ENCODE assay signal across 1 cellular context in the genomic region with DNA sequence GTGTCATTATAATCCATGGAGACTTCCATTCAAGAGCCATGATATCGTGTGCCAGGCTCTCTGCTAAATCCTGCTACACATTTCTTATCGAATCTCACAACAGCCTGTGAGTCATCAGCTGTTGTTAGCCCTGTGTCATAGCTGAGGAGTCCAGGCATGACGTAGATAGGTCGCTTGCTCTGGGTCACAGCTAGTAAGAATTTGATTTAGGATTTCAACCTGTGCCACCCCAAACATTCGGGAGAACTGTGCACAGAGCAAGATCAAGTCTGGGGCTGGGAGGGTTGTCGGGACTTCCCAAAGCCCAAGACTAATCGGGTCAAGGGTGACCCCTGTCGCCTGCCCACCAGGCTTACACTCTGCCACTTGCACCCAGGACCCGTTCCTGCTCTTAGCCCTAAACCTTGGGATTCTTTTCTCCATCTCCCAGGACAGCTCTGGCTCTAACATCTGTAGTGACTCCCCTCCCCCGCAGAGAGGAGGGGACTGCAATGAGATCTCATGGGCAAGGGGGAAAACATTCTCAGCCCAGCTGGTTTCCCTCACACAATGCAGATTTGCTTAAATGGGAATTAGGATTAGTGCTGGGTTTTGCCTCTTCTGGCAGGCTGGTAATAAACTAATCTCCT.
A peak's percentile ranks its signal among the peaks of the same experiment; 100 is the strongest.
TF ChIP-seq lines count a peak whose summit lies in the region.

No MANE protein-coding gene starts in this region.

TF ChIP-seq in HEK293, 187 proteins besides CTCF, POLR2A, EP300 and RAD21 (continued from another document):
- TF ChIP-seq, protein P1, sequence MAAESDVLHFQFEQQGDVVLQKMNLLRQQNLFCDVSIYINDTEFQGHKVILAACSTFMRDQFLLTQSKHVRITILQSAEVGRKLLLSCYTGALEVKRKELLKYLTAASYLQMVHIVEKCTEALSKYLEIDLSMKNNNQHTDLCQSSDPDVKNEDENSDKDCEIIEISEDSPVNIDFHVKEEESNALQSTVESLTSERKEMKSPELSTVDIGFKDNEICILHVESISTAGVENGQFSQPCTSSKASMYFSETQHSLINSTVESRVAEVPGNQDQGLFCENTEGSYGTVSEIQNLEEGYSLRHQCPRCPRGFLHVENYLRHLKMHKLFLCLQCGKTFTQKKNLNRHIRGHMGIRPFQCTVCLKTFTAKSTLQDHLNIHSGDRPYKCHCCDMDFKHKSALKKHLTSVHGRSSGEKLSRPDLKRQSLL (tag by site-specific recombination; IDR thresholded peaks at IDR 0.05): peak; percentile 37; the same call in 1 of the 2 replicates
- no peak for TF ChIP-seq BCL11A (tag by site-specific recombination; IDR thresholded peaks at IDR 0.05; ENCODE audit: low read depth)
- TF ChIP-seq, protein P2, sequence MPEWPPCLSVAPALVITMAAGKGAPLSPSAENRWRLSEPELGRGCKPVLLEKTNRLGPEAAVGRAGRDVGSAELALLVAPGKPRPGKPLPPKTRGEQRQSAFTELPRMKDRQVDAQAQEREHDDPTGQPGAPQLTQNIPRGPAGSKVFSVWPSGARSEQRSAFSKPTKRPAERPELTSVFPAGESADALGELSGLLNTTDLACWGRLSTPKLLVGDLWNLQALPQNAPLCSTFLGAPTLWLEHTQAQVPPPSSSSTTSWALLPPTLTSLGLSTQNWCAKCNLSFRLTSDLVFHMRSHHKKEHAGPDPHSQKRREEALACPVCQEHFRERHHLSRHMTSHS (tag by site-specific recombination; IDR thresholded peaks at IDR 0.05): no peak
- TF ChIP-seq, protein P3, sequence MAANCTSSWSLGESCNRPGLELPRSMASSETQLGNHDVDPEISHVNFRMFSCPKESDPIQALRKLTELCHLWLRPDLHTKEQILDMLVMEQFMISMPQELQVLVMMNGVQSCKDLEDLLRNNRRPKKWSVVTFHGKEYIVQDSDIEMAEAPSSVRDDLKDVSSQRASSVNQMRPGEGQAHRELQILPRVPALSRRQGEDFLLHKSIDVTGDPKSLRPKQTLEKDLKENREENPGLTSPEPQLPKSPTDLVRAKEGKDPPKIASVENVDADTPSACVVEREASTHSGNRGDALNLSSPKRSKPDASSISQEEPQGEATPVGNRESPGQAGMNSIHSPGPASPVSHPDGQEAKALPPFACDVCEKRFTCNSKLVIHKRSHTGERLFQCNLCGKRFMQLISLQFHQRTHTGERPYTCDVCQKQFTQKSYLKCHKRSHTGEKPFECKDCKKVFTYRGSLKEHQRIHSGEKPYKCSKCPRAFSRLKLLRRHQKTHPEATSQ (tag by site-specific recombination; IDR thresholded peaks at IDR 0.05): no peak
- TF ChIP-seq ZNF37A (tag by site-specific recombination; IDR thresholded peaks at IDR 0.05): no peak
- TF ChIP-seq ZNF366 (tag by site-specific recombination; conservative IDR thresholded peaks at IDR 0.05): no peak
- no peak for TF ChIP-seq ZNF658 (tag by site-specific recombination; IDR thresholded peaks at IDR 0.05)
- TF ChIP-seq ZNF555 (tag by site-specific recombination; conservative IDR thresholded peaks at IDR 0.05): no peak
- TF ChIP-seq ZNF184 (tag by site-specific recombination; IDR thresholded peaks at IDR 0.05): no peak
- TF ChIP-seq ZNF433 (tag by site-specific recombination; IDR thresholded peaks at IDR 0.05; ENCODE audit: low read depth): no peak
- no peak for TF ChIP-seq ZNF221 (tag by site-specific recombination; IDR thresholded peaks at IDR 0.05; ENCODE audit: borderline replicate concordance)
- TF ChIP-seq, protein P4, sequence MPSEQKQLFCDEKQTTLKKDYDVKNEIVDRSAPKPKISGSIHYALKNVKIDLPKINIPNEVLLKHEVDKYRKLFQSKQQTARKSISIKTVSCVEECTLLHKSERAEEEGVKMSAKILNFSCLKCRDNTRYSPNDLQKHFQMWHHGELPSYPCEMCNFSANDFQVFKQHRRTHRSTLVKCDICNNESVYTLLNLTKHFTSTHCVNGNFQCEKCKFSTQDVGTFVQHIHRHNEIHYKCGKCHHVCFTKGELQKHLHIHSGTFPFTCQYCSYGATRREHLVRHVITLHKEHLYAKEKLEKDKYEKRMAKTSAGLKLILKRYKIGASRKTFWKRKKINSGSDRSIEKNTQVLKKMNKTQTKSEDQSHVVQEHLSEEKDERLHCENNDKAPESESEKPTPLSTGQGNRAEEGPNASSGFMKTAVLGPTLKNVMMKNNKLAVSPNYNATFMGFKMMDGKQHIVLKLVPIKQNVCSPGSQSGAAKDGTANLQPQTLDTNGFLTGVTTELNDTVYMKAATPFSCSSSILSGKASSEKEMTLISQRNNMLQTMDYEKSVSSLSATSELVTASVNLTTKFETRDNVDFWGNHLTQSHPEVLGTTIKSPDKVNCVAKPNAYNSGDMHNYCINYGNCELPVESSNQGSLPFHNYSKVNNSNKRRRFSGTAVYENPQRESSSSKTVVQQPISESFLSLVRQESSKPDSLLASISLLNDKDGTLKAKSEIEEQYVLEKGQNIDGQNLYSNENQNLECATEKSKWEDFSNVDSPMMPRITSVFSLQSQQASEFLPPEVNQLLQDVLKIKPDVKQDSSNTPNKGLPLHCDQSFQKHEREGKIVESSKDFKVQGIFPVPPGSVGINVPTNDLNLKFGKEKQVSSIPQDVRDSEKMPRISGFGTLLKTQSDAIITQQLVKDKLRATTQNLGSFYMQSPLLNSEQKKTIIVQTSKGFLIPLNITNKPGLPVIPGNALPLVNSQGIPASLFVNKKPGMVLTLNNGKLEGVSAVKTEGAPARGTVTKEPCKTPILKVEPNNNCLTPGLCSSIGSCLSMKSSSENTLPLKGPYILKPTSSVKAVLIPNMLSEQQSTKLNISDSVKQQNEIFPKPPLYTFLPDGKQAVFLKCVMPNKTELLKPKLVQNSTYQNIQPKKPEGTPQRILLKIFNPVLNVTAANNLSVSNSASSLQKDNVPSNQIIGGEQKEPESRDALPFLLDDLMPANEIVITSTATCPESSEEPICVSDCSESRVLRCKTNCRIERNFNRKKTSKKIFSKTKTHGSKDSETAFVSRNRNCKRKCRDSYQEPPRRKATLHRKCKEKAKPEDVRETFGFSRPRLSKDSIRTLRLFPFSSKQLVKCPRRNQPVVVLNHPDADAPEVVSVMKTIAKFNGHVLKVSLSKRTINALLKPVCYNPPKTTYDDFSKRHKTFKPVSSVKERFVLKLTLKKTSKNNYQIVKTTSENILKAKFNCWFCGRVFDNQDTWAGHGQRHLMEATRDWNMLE (tag by site-specific recombination; conservative IDR thresholded peaks at IDR 0.05; ENCODE audit: low read depth): no peak
- TF ChIP-seq ZNF391 (tag by site-specific recombination; IDR thresholded peaks at IDR 0.05; ENCODE audit: borderline replicate concordance, low read depth): no peak
- no peak for TF ChIP-seq ZNF664 (tag by site-specific recombination; IDR thresholded peaks at IDR 0.05)
- TF ChIP-seq, protein P5, sequence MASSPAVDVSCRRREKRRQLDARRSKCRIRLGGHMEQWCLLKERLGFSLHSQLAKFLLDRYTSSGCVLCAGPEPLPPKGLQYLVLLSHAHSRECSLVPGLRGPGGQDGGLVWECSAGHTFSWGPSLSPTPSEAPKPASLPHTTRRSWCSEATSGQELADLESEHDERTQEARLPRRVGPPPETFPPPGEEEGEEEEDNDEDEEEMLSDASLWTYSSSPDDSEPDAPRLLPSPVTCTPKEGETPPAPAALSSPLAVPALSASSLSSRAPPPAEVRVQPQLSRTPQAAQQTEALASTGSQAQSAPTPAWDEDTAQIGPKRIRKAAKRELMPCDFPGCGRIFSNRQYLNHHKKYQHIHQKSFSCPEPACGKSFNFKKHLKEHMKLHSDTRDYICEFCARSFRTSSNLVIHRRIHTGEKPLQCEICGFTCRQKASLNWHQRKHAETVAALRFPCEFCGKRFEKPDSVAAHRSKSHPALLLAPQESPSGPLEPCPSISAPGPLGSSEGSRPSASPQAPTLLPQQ (tag by site-specific recombination; IDR thresholded peaks at IDR 0.05): no peak
- TF ChIP-seq ZNF670 (tag by site-specific recombination; IDR thresholded peaks at IDR 0.05; ENCODE audit: low read depth): no peak
- TF ChIP-seq SCRT2 (tag by site-specific recombination; IDR thresholded peaks at IDR 0.05): peak; percentile 76; the same call in 1 of the 2 replicates
- TF ChIP-seq ZEB2 (tag by site-specific recombination; IDR thresholded peaks at IDR 0.05): peak; percentile 55; the same call in 1 of the 2 replicates
- no peak for TF ChIP-seq ZNF777 (tag by site-specific recombination; IDR thresholded peaks at IDR 0.05; ENCODE audit: borderline replicate concordance)
- TF ChIP-seq ZNF223 (tag by site-specific recombination; IDR thresholded peaks at IDR 0.05): no peak
- TF ChIP-seq, protein P6, sequence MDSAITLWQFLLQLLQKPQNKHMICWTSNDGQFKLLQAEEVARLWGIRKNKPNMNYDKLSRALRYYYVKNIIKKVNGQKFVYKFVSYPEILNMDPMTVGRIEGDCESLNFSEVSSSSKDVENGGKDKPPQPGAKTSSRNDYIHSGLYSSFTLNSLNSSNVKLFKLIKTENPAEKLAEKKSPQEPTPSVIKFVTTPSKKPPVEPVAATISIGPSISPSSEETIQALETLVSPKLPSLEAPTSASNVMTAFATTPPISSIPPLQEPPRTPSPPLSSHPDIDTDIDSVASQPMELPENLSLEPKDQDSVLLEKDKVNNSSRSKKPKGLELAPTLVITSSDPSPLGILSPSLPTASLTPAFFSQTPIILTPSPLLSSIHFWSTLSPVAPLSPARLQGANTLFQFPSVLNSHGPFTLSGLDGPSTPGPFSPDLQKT (IDR thresholded peaks at IDR 0.05; ENCODE audit: borderline replicate concordance, low read depth, low read length): no peak
- TF ChIP-seq ZNF571 (tag by site-specific recombination; IDR thresholded peaks at IDR 0.05): no peak
- no peak for TF ChIP-seq ZNF16 (tag by site-specific recombination; IDR thresholded peaks at IDR 0.05; ENCODE audit: low read depth)
- no peak for TF ChIP-seq ZNF404 (tag by site-specific recombination; IDR thresholded peaks at IDR 0.05)
- no peak for TF ChIP-seq ZNF830 (tag by site-specific recombination; IDR thresholded peaks at IDR 0.05; ENCODE audit: low read depth)
- no peak for TF ChIP-seq SCRT1 (tag by site-specific recombination; IDR thresholded peaks at IDR 0.05; ENCODE audit: borderline replicate concordance)
- no peak for TF ChIP-seq ZNF138 (tag by site-specific recombination; IDR thresholded peaks at IDR 0.05; ENCODE audit: borderline replicate concordance)
- TF ChIP-seq TCF7L2 (IDR thresholded peaks at IDR 0.05; ENCODE audit: borderline replicate concordance, low read depth, low read length): no peak
- TF ChIP-seq ZNF624 (tag by site-specific recombination; IDR thresholded peaks at IDR 0.05): no peak
- TF ChIP-seq ZNF785 (tag by site-specific recombination; IDR thresholded peaks at IDR 0.05): no peak
- TF ChIP-seq, protein P7, sequence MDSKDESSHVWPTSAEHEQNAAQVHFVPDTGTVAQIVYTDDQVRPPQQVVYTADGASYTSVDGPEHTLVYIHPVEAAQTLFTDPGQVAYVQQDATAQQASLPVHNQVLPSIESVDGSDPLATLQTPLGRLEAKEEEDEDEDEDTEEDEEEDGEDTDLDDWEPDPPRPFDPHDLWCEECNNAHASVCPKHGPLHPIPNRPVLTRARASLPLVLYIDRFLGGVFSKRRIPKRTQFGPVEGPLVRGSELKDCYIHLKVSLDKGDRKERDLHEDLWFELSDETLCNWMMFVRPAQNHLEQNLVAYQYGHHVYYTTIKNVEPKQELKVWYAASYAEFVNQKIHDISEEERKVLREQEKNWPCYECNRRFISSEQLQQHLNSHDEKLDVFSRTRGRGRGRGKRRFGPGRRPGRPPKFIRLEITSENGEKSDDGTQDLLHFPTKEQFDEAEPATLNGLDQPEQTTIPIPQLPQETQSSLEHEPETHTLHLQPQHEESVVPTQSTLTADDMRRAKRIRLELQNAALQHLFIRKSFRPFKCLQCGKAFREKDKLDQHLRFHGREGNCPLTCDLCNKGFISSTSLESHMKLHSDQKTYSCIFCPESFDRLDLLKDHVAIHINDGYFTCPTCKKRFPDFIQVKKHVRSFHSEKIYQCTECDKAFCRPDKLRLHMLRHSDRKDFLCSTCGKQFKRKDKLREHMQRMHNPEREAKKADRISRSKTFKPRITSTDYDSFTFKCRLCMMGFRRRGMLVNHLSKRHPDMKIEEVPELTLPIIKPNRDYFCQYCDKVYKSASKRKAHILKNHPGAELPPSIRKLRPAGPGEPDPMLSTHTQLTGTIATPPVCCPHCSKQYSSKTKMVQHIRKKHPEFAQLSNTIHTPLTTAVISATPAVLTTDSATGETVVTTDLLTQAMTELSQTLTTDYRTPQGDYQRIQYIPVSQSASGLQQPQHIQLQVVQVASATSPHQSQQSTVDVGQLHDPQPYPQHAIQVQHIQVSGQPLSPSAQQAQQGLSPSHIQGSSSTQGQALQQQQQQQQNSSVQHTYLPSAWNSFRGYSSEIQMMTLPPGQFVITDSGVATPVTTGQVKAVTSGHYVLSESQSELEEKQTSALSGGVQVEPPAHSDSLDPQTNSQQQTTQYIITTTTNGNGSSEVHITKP (tag by site-specific recombination; IDR thresholded peaks at IDR 0.05): no peak
- peak; percentile 95 for TF ChIP-seq ZNF629 (tag by site-specific recombination; IDR thresholded peaks at IDR 0.05)
- TF ChIP-seq KLF1 (tag by site-specific recombination; IDR thresholded peaks at IDR 0.05): no peak
- TF ChIP-seq ZNF544 (tag by site-specific recombination; IDR thresholded peaks at IDR 0.05): no peak
- TF ChIP-seq ZNF791 (tag by site-specific recombination; IDR thresholded peaks at IDR 0.05): no peak
- no peak for TF ChIP-seq ZBTB48 (tag by site-specific recombination; IDR thresholded peaks at IDR 0.05)
- 0 out of 2 replicates have a peak, but pooled peaks have one; percentile 44 for TF ChIP-seq ZBTB17 (tag by site-specific recombination; IDR thresholded peaks at IDR 0.05)
- peak; percentile 35; the same call in 1 of the 2 replicates for TF ChIP-seq TRIM28 (IDR thresholded peaks at IDR 0.05; ENCODE audit: borderline replicate concordance, low read length)
- TF ChIP-seq ZNF423 (tag by site-specific recombination; IDR thresholded peaks at IDR 0.05): no peak
- peak; percentile 91 for TF ChIP-seq ZBTB21 (tag by site-specific recombination; IDR thresholded peaks at IDR 0.05)
- TF ChIP-seq OVOL3 (tag by site-specific recombination; IDR thresholded peaks at IDR 0.05): no peak
- no peak for TF ChIP-seq ZNF792 (tag by site-specific recombination; IDR thresholded peaks at IDR 0.05)
TF ChIP-seq in HEK293: peak in this region for 9.
